ENCODE assay signal across 3 cellular contexts in genomic region chr1:10005248-10005647, GRCh38.
TF ChIP-seq lines count a peak whose summit lies in the region.

No MANE protein-coding gene starts in this region.

TF ChIP-seq in HEK293, 187 proteins besides CTCF, POLR2A, EP300 and RAD21:
- peak; percentile 72 for TF ChIP-seq ZNF121 (tag by site-specific recombination; IDR thresholded peaks at IDR 0.05)

TF ChIP-seq in K562, 482 proteins besides CTCF, POLR2A, EP300 and RAD21:
- TF ChIP-seq ZNF121 (CRISPR knock-in tag; conservative IDR thresholded peaks at IDR 0.05) (peak; percentile 87), RBM25 (IDR thresholded peaks at IDR 0.05; ENCODE audit: low read depth, low read length, severe bottlenecking) (peak; percentile 22)

TF ChIP-seq in HepG2, 621 proteins besides CTCF, POLR2A, EP300 and RAD21:
- TF ChIP-seq ZNF121 (CRISPR knock-in tag; IDR thresholded peaks at IDR 0.05): 0 out of 2 replicates have a peak, but pooled peaks have one; percentile 23
